8 cellular contexts compared by ENCODE assay signal in the genomic region with DNA sequence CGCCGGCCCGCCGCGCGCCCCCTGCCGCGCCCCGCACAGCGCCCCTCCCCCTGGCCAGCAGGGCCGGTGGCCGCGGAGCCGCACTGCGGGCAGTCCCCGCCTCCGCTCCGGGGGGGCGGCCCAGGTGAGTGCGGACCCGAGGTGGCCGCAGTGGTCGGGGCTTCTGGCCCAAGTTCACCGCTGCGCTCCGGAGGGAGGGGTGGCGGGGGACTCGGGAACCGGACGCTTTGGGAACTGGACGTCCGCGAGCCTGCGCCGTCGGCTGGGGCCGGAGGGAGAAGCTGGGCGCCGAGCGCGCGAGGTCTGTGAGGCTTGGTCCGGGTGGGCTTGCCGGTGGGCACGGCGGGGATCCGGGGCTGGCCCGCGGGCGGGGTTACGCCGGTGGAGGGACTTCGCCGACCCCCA. TPM values are rescaled to one million over a fixed set of nuclear protein-coding genes. Genes with fewer than 3 reads are reported as not detected.
DNase-seq lines count a peak whose midpoint lies in the region; ATAC-seq and TF ChIP-seq lines count a peak whose summit lies in the region.

No MANE protein-coding gene starts in this region.

- ATAC-seq in activated T-cell treated with anti-CD3 and anti-CD28 coated beads, Interleukin-2, amount 50 U/mL, for 72 hours (replicated peaks in 1 of 2), result peak in 1 of 2 donors; percentile 19
- no peak for ATAC-seq in HG03354 (IDR thresholded peaks at IDR 0.05; ENCODE audit: poor library complexity, severe bottlenecking, unreplicated experiment)

- DNase-seq in activated CD4-positive, alpha-beta T cell treated with anti-CD3 and anti-CD28 coated beads, Interleukin-2, amount 50 U/mL, for 1 hour, result peak; percentile 8
- DNase-seq in activated CD4-positive, alpha-beta T cell treated with anti-CD3 and anti-CD28 coated beads for 48 hours, result no peak
- peak in 1 of 2 donors; percentile 33 for DNase-seq in activated T-cell treated with anti-CD3 and anti-CD28 coated beads, Interleukin-2, amount 50 U/mL, for 72 hours
- peak; percentile 25 for DNase-seq in iPS-NIHi7 (ENCODE audit: extremely low spot score)
- DNase-seq in stomach, result no peak
- DNase-seq in erythroblast (lab: John Stamatoyannopoulos, UW), result no peak
- DNase-seq in NCI-H510A (lab: John Stamatoyannopoulos, UW), result no peak

- peaks cover 1 to 5% of the 10 kb centered on the region in 2 donors for H3K36me3 Mint-ChIP-seq in activated T-cell treated with anti-CD3 and anti-CD28 coated beads, Interleukin-2, amount 50 U/mL, for 72 hours (ENCODE audit: insufficient read depth in 2 of 2)

- H3K9me3 ChIP-seq in stomach, result no peaks in the 10 kb centered on the region

- peak overlapping the region; percentile 61 to 92 (median 86) for H3K4me3 ChIP-seq in stomach

- TF ChIP-seq POLR2A in stomach (IDR thresholded peaks at IDR 0.05) (no peak), erythroblast (IDR thresholded peaks at IDR 0.05; ENCODE audit: low read length) (no peak)

- TF ChIP-seq EP300 in stomach (IDR thresholded peaks at IDR 0.05), result no peak

- peaks cover 32% of the 10 kb centered on the region for H3K27me3 Mint-ChIP-seq in activated T-cell treated with anti-CD3 and anti-CD28 coated beads, Interleukin-2, amount 50 U/mL, for 72 hours (ENCODE audit: low read depth)

- peak overlapping the region; percentile 64 to 87 (median 81) for H3K27ac ChIP-seq in stomach

- WGBS in stomach, 5 donors, result 0 to 2% (median 1%) methylated on average over 26 to 52 of the region's 54 CpGs

- no peaks in the 10 kb centered on the region for H3K9me3 Mint-ChIP-seq in activated T-cell treated with anti-CD3 and anti-CD28 coated beads, Interleukin-2, amount 50 U/mL, for 72 hours

- no peaks in the 10 kb centered on the region for H3K36me3 ChIP-seq in stomach

- peaks cover 0 to 41% (median 11%) of the 10 kb centered on the region in 3 donors for H3K27me3 ChIP-seq in stomach

- no peak overlapping the region for H3K27ac Mint-ChIP-seq in activated T-cell treated with anti-CD3 and anti-CD28 coated beads, Interleukin-2, amount 50 U/mL, for 72 hours

- peaks cover 49% of the 10 kb centered on the region for H3K4me1 Mint-ChIP-seq in activated T-cell treated with anti-CD3 and anti-CD28 coated beads, Interleukin-2, amount 50 U/mL, for 72 hours (ENCODE audit: low read depth)

- intact Hi-C loops in stomach (cut with DNase I; ENCODE audit: low total_unique reads), result loop anchor here (10.0 kb wide), 2 partner anchors 167 to 307 kb away; no protein-coding TSS in a partner anchor

- TF ChIP-seq CTCF in stomach (IDR thresholded peaks at IDR 0.05), result no peak

- H3K4me3 Mint-ChIP-seq in activated T-cell treated with anti-CD3 and anti-CD28 coated beads, Interleukin-2, amount 50 U/mL, for 72 hours, result peak overlapping the region; percentile 68 to 83

- peaks cover 34 to 66% (median 65%) of the 10 kb centered on the region in 4 donors for H3K4me1 ChIP-seq in stomach

RNA-seq across cellular contexts. Expression of a gene that starts 0.6 kb away (rescaled TPM):
- total RNA-seq in activated T-cell treated with anti-CD3 and anti-CD28 coated beads, Interleukin-2, amount 50 U/mL, for 72 hours, result 10 to 100 TPM; 46.0 to 47.2 TPM
- total RNA-seq in stomach, result 10 to 100 TPM in 3 of 5 donors, 1 to 10 TPM in 2; 8.7 to 47.9 (median 10.3) TPM
- polyA plus RNA-seq in stomach, result 1 to 10 TPM; 2.0 to 9.3 (median 4.6) TPM

Comparison
In these comparisons a context has a peak if more than half of its experiments do, and no peak if none do; other contexts are left out.
1. DNase-seq: peak in activated CD4-positive, alpha-beta T cell treated with anti-CD3 and anti-CD28 coated beads, Interleukin-2, amount 50 U/mL, for 1 hour (single experiment) and iPS-NIHi7 (single experiment); none in activated CD4-positive, alpha-beta T cell treated with anti-CD3 and anti-CD28 coated beads for 48 hours (single experiment), stomach (single experiment), erythroblast (0 of 2) and NCI-H510A (single experiment).